In genomic region chr4:138341739-138342415, GRCh38 we compare ENCODE assay signal across 14 cellular contexts.
A peak's percentile ranks its signal among the peaks of the same experiment; 100 is the strongest.
DNase-seq lines count a peak whose midpoint lies in the region; ATAC-seq and TF ChIP-seq lines count a peak whose summit lies in the region.
"Had no signal": no experiment of that assay in that cellular context is flagged by ENCODE, and none has a peak within 500 bp of the region (broad histone marks: within the 10 kb centered on the region; RNA-seq: fewer than 3 reads in every experiment).

No MANE protein-coding gene starts in this region.

- no peaks in the 10 kb centered on the region for H3K9me3 Mint-ChIP-seq in activated naive CD8-positive, alpha-beta T cell treated with anti-CD3 and anti-CD28 coated beads, Interleukin-2, amount 10 ng/mL, durations not matched to agents 7 days and 5 days
- H3K9me3 Mint-ChIP-seq in nephron progenitor cell, result no peaks in the 10 kb centered on the region
- H3K9me3 Mint-ChIP-seq: activated CD4-positive, alpha-beta T cell treated with anti-CD3 and anti-CD28 coated beads, Interleukin-2, amount 10 ng/mL, durations not matched to agents 7 days and 5 days; naive thymus-derived CD8-positive, alpha-beta T cell had no signal

- POLR2A ChIA-PET in activated naive CD8-positive, alpha-beta T cell treated with anti-CD3 and anti-CD28 coated beads, Interleukin-2, amount 10 ng/mL, durations not matched to agents 7 days and 5 days (lab: Charles Lee), result no interaction called here

- peaks cover 19% of the 10 kb centered on the region for H3K4me1 Mint-ChIP-seq in activated naive CD8-positive, alpha-beta T cell treated with anti-CD3 and anti-CD28 coated beads, Interleukin-2, amount 10 ng/mL, durations not matched to agents 7 days and 5 days
- H3K4me1 Mint-ChIP-seq in nephron progenitor cell, result no peaks in the 10 kb centered on the region

- ATAC-seq in GM18867 (IDR thresholded peaks at IDR 0.05; ENCODE audit: unreplicated experiment) (peak; percentile 72), GM21529 (IDR thresholded peaks at IDR 0.05; ENCODE audit: unreplicated experiment) (peak; percentile 66), HG03432 (IDR thresholded peaks at IDR 0.05; ENCODE audit: unreplicated experiment) (peak; percentile 77)
- peak; percentile 65 for ATAC-seq in activated naive CD8-positive, alpha-beta T cell treated with anti-CD3 and anti-CD28 coated beads, Interleukin-2, amount 10 ng/mL, durations not matched to agents 7 days and 5 days (ENCODE audit: low read depth)

- DNase-seq in activated naive CD8-positive, alpha-beta T cell treated with anti-CD3 and anti-CD28 coated beads, Interleukin-2, amount 10 ng/mL, durations not matched to agents 7 days and 5 days, result no peak
- DNase-seq in nephron progenitor cell (no peak), iPS-NIHi7 (ENCODE audit: extremely low spot score) (no peak), NCI-H2171 (lab: John Stamatoyannopoulos, UW) (no peak)
- no peak for DNase-seq in activated CD8-positive, alpha-beta memory T cell treated with anti-CD3 and anti-CD28 coated beads, Interleukin-2, amount 50 U/mL, for 48 hours
- DNase-seq: activated CD4-positive, alpha-beta T cell treated with anti-CD3 and anti-CD28 coated beads, Interleukin-2, amount 10 ng/mL, durations not matched to agents 7 days and 5 days; anterior cingulate cortex; NCI-H1930; spleen; stimulated activated naive CD4-positive, alpha-beta T cell had no signal

- H3K27me3 Mint-ChIP-seq in activated naive CD8-positive, alpha-beta T cell treated with anti-CD3 and anti-CD28 coated beads, Interleukin-2, amount 10 ng/mL, durations not matched to agents 7 days and 5 days, result peaks cover 3% of the 10 kb centered on the region
- H3K27me3 Mint-ChIP-seq in nephron progenitor cell (ENCODE audit: low read depth, poor library complexity), result peaks cover 4% of the 10 kb centered on the region
- H3K27me3 Mint-ChIP-seq: activated CD4-positive, alpha-beta T cell treated with anti-CD3 and anti-CD28 coated beads, Interleukin-2, amount 10 ng/mL, durations not matched to agents 7 days and 5 days had no signal

- H3K4me3 Mint-ChIP-seq in activated naive CD8-positive, alpha-beta T cell treated with anti-CD3 and anti-CD28 coated beads, Interleukin-2, amount 10 ng/mL, durations not matched to agents 7 days and 5 days, result no peak overlapping the region
- H3K4me3 Mint-ChIP-seq in nephron progenitor cell, result no peak overlapping the region
- H3K4me3 Mint-ChIP-seq: activated CD4-positive, alpha-beta T cell treated with anti-CD3 and anti-CD28 coated beads, Interleukin-2, amount 10 ng/mL, durations not matched to agents 7 days and 5 days had no signal

- no peak for TF ChIP-seq CTCF in nephron progenitor cell (IDR thresholded peaks at IDR 0.05)

- no peak overlapping the region for H3K27ac Mint-ChIP-seq in activated naive CD8-positive, alpha-beta T cell treated with anti-CD3 and anti-CD28 coated beads, Interleukin-2, amount 10 ng/mL, durations not matched to agents 7 days and 5 days
- H3K27ac Mint-ChIP-seq in nephron progenitor cell, result no peak overlapping the region
- H3K27ac Mint-ChIP-seq: activated CD4-positive, alpha-beta T cell treated with anti-CD3 and anti-CD28 coated beads, Interleukin-2, amount 10 ng/mL, durations not matched to agents 7 days and 5 days; naive thymus-derived CD8-positive, alpha-beta T cell had no signal

- no peaks in the 10 kb centered on the region for H3K36me3 Mint-ChIP-seq in activated naive CD8-positive, alpha-beta T cell treated with anti-CD3 and anti-CD28 coated beads, Interleukin-2, amount 10 ng/mL, durations not matched to agents 7 days and 5 days
- no peaks in the 10 kb centered on the region for H3K36me3 Mint-ChIP-seq in nephron progenitor cell (ENCODE audit: low read depth)
- H3K36me3 Mint-ChIP-seq: naive thymus-derived CD8-positive, alpha-beta T cell had no signal
